Comparison of ENCODE assay signal across 19 cellular contexts in the genomic region with DNA sequence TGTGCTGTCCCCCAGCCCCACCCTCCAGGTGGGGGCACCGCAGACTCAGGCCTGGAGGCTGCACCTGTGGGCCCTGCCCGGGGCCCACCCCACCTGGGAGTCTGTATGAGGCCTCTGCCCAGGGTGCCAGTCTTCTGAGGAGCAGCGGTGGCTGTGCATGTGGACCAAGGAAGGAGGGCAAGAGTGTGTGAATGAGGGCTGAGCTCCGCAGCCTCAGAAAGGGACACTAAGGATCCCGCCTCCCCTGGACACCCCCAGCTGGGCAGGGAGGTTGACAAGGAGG. TPM values are rescaled to one million over a fixed set of nuclear protein-coding genes. Genes with fewer than 3 reads are reported as not detected.
A peak's percentile ranks its signal among the peaks of the same experiment; 100 is the strongest.
DNase-seq lines count a peak whose midpoint lies in the region; ATAC-seq lines count a peak whose summit lies in the region.
"Had no signal": no experiment of that assay in that cellular context is flagged by ENCODE, and none has a peak within 500 bp of the region (broad histone marks: within the 10 kb centered on the region; RNA-seq: fewer than 3 reads in every experiment).

No MANE protein-coding gene starts in this region.

- H3K9me3 Mint-ChIP-seq in activated CD4-positive, alpha-beta T cell treated with anti-CD3 and anti-CD28 coated beads, Interleukin-2, amount 10 ng/mL, durations not matched to agents 24 days and 14 days = peaks cover 8% of the 10 kb centered on the region
- H3K9me3 Mint-ChIP-seq in stimulated activated effector memory CD8-positive, alpha-beta T cell treated with anti-CD3 and anti-CD28 coated beads, Interleukin-12 subunit alpha, Interleukin-12 subunit beta, amount 100 ng/mL, for 72 hours = peaks cover 2% of the 10 kb centered on the region

- H3K4me3 Mint-ChIP-seq in activated CD4-positive, alpha-beta T cell treated with anti-CD3 and anti-CD28 coated beads, Interleukin-2, amount 10 ng/mL, durations not matched to agents 24 days and 14 days = peak overlapping the region; percentile 92
- peak overlapping the region; percentile 98 for H3K4me3 Mint-ChIP-seq in T-helper 17 cell
- H3K4me3 Mint-ChIP-seq in stimulated activated effector memory CD8-positive, alpha-beta T cell treated with anti-CD3 and anti-CD28 coated beads, Interleukin-12 subunit alpha, Interleukin-12 subunit beta, amount 100 ng/mL, for 72 hours = peak overlapping the region; percentile 79
- H3K4me3 Mint-ChIP-seq: GM23338 had no signal

- peaks cover 35% of the 10 kb centered on the region for H3K36me3 Mint-ChIP-seq in activated CD4-positive, alpha-beta T cell treated with anti-CD3 and anti-CD28 coated beads, Interleukin-2, amount 10 ng/mL, durations not matched to agents 24 days and 14 days (ENCODE audit: low read depth)
- peaks cover 13% of the 10 kb centered on the region for H3K36me3 Mint-ChIP-seq in T-helper 17 cell (ENCODE audit: low read depth)
- H3K36me3 Mint-ChIP-seq in stimulated activated effector memory CD8-positive, alpha-beta T cell treated with anti-CD3 and anti-CD28 coated beads, Interleukin-12 subunit alpha, Interleukin-12 subunit beta, amount 100 ng/mL, for 72 hours = peaks cover 78% of the 10 kb centered on the region

- no peak for ATAC-seq in T-helper 17 cell
- no peak for ATAC-seq in stimulated activated effector memory CD8-positive, alpha-beta T cell treated with anti-CD3 and anti-CD28 coated beads, Interleukin-12 subunit alpha, Interleukin-12 subunit beta, amount 100 ng/mL, for 72 hours
- no peak for ATAC-seq in HG02623 (IDR thresholded peaks at IDR 0.05; ENCODE audit: unreplicated experiment)
- ATAC-seq: A549, GM23338, K562, left lung, Panc1 had no signal

- H3K9me3 ChIP-seq in T-helper 17 cell (ENCODE audit: control insufficient read depth, low read length, poor library complexity, severe bottlenecking) (no peaks in the 10 kb centered on the region), duodenal mucosa (ENCODE audit: control insufficient read depth in 1 of 2, low read length in 2 of 2) (peaks cover 3% of the 10 kb centered on the region in 2 donors)
- H3K9me3 ChIP-seq: A549, right lobe of liver had no signal

- H3K27me3 ChIP-seq in duodenal mucosa (ENCODE audit: control insufficient read depth in 1 of 2, insufficient read depth in 2 of 2, low read length in 2 of 2) = no peaks in the 10 kb centered on the region
- H3K27me3 ChIP-seq: left lung, right lobe of liver had no signal

- H3K4me1 ChIP-seq in duodenal mucosa (ENCODE audit: control insufficient read depth in 1 of 2, insufficient read depth in 2 of 2, low read length in 2 of 2) = peaks cover 4 to 16% of the 10 kb centered on the region in 2 donors
- H3K4me1 ChIP-seq: A549, right lobe of liver had no signal

- H3K36me3 ChIP-seq in duodenal mucosa (ENCODE audit: control insufficient read depth in 1 of 2, insufficient read depth in 2 of 2, low read length in 2 of 2) = no peaks in the 10 kb centered on the region
- H3K36me3 ChIP-seq: left lung, right lobe of liver had no signal

- H3K27ac Mint-ChIP-seq in activated CD4-positive, alpha-beta T cell treated with anti-CD3 and anti-CD28 coated beads, Interleukin-2, amount 10 ng/mL, durations not matched to agents 24 days and 14 days = peak overlapping the region; percentile 98
- H3K27ac Mint-ChIP-seq in T-helper 17 cell = peak overlapping the region; percentile 100
- peak overlapping the region; percentile 98 for H3K27ac Mint-ChIP-seq in stimulated activated effector memory CD8-positive, alpha-beta T cell treated with anti-CD3 and anti-CD28 coated beads, Interleukin-12 subunit alpha, Interleukin-12 subunit beta, amount 100 ng/mL, for 72 hours
- H3K27ac Mint-ChIP-seq: GM23338 had no signal

- H3K4me1 Mint-ChIP-seq in activated CD4-positive, alpha-beta T cell treated with anti-CD3 and anti-CD28 coated beads, Interleukin-2, amount 10 ng/mL, durations not matched to agents 24 days and 14 days = peaks cover 62% of the 10 kb centered on the region
- peaks cover 68% of the 10 kb centered on the region for H3K4me1 Mint-ChIP-seq in T-helper 17 cell
- H3K4me1 Mint-ChIP-seq in stimulated activated effector memory CD8-positive, alpha-beta T cell treated with anti-CD3 and anti-CD28 coated beads, Interleukin-12 subunit alpha, Interleukin-12 subunit beta, amount 100 ng/mL, for 72 hours = peaks cover 84% of the 10 kb centered on the region

- no peaks in the 10 kb centered on the region for H3K27me3 Mint-ChIP-seq in activated CD4-positive, alpha-beta T cell treated with anti-CD3 and anti-CD28 coated beads, Interleukin-2, amount 10 ng/mL, durations not matched to agents 24 days and 14 days
- H3K27me3 Mint-ChIP-seq in T-helper 17 cell = no peaks in the 10 kb centered on the region

- intact Hi-C loops in activated CD4-positive, alpha-beta T cell treated with anti-CD3 and anti-CD28 coated beads, Interleukin-2, amount 10 ng/mL, durations not matched to agents 24 days and 14 days (cut with micrococcal nuclease) = no loop called here

- H3K27ac ChIP-seq in duodenal mucosa (ENCODE audit: low read depth, low read length) = no peak overlapping the region
- H3K27ac ChIP-seq: A549 had no signal

- H3K9ac ChIP-seq in duodenal mucosa (ENCODE audit: low read depth in 1 of 2, low read length in 2 of 2) = peak overlapping the region in 1 of 2 donors; percentile 74

- DNase-seq in activated CD4-positive, alpha-beta T cell treated with anti-CD3 and anti-CD28 coated beads, Interleukin-2, amount 10 ng/mL, durations not matched to agents 24 days and 14 days = no peak
- no peak for DNase-seq in activated CD4-positive, alpha-beta T cell treated with anti-CD3 and anti-CD28 coated beads, Interleukin-2, amount 50 U/mL, for 48 hours
- DNase-seq in T-helper 17 cell = no peak
- DNase-seq in stimulated activated effector memory CD8-positive, alpha-beta T cell treated with anti-CD3 and anti-CD28 coated beads, Interleukin-12 subunit alpha, Interleukin-12 subunit beta, amount 100 ng/mL, for 72 hours (ENCODE audit: low spot score in 2 of 2) = no peak
- no peak for DNase-seq in NCI-H2029 (lab: John Stamatoyannopoulos, UW)
- DNase-seq in SW 1271 (lab: John Stamatoyannopoulos, UW) = no peak
- DNase-seq: activated CD4-positive, alpha-beta T cell treated with anti-CD3 and anti-CD28 coated beads for 1 hour; hypothalamus; left lung; NCI-H510A treated with DMSO at 0.1 percent for 48 hours; stimulated activated CD4-positive, alpha-beta T cell treated with anti-CD3 and anti-CD28 coated beads, Interleukin-4, amount 100 ng/mL, for 24 hours; stimulated activated naive CD4-positive, alpha-beta T cell had no signal

- peak overlapping the region; percentile 76 to 78 for H3K4me3 ChIP-seq in duodenal mucosa (ENCODE audit: low read depth in 1 of 2, low read length in 2 of 2)
- H3K4me3 ChIP-seq: A549, GM23338, K562 had no signal

RNA-seq across cellular contexts. Expression of a gene that starts 19.1 kb away (rescaled TPM):
- total RNA-seq in activated CD4-positive, alpha-beta T cell treated with anti-CD3 and anti-CD28 coated beads, Interleukin-2, amount 10 ng/mL, durations not matched to agents 24 days and 14 days = 39.5 and 39.7 TPM in 2 replicates
- total RNA-seq in T-helper 17 cell = 100 to 1,000 TPM; 142 to 160 TPM
